In the genomic region with DNA sequence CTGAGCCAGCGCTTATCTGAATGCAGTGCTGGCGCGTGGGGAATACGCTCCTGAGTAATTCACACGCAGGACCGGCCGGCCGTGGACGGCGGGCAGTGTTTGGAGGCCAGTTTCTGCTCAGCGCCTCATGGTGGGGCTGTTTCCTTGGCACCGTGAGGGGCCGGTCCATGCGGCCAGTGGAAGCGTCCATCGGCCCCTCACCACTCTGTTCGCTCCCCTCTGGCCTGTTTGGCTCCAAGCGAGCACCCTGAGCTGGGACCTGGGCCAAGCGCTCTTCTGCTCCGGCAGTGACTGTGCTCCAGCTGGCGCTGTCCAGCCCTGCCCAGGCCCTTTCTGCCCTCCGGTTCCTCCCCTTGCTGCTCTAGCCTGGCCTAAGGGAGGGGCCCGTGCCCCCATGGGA, we compare ENCODE assay signal across 10 cellular contexts. TPM values are rescaled to one million over a fixed set of nuclear protein-coding genes. Genes with fewer than 3 reads are reported as not detected.
DNase-seq lines count a peak whose midpoint lies in the region; ATAC-seq and TF ChIP-seq lines count a peak whose summit lies in the region.
"Had no signal": no experiment of that assay in that cellular context is flagged by ENCODE, and none has a peak within 500 bp of the region (broad histone marks: within the 10 kb centered on the region; RNA-seq: fewer than 3 reads in every experiment).

No MANE protein-coding gene starts in this region.

- peak in 6 of 12 donors; percentile 11 to 42 (median 26) for TF ChIP-seq CTCF in heart left ventricle (IDR thresholded peaks at IDR 0.05)
- TF ChIP-seq CTCF in uterus (IDR thresholded peaks at IDR 0.05) = no peak

- peak; percentile 68 to 87 (median 79) for ATAC-seq in heart left ventricle
- ATAC-seq in HG03571 (IDR thresholded peaks at IDR 0.05; ENCODE audit: unreplicated experiment) = no peak

- peak; percentile 21 for DNase-seq in HCEC 1CT
- peak; percentile 18 for DNase-seq in amniotic epithelial cell (ENCODE audit: low read depth)
- peak in 4 of 5 donors; percentile 53 to 71 (median 60) for DNase-seq in heart left ventricle
- peak; percentile 83 for DNase-seq in putamen (ENCODE audit: low spot score)
- DNase-seq in immature natural killer cell = no peak
- DNase-seq in uterus = no peak
- DNase-seq in NCI-H526 (lab: John Stamatoyannopoulos, UW) = no peak
- DNase-seq: activated CD8-positive, alpha-beta memory T cell treated with anti-CD3 and anti-CD28 coated beads, Interleukin-2, amount 50 U/mL, for 4 hours had no signal

- no peak overlapping the region for H3K27ac ChIP-seq in heart left ventricle
- H3K27ac ChIP-seq in uterus = no peak overlapping the region
- H3K27ac ChIP-seq: SK-N-MC had no signal

- TF ChIP-seq POLR2A in heart left ventricle (IDR thresholded peaks at IDR 0.05) (no peak), uterus (IDR thresholded peaks at IDR 0.05) (no peak)

- no peak overlapping the region for H3K4me3 ChIP-seq in heart left ventricle
- H3K4me3 ChIP-seq in uterus = no peak overlapping the region
- H3K4me3 ChIP-seq: SK-N-MC had no signal

- peaks cover 0 to 2% of the 10 kb centered on the region in 2 donors for H3K4me1 Mint-ChIP-seq in immature natural killer cell

- no peaks in the 10 kb centered on the region for H3K36me3 Mint-ChIP-seq in immature natural killer cell

- WGBS in heart left ventricle, 4 donors = 31 to 45% (median 44%) methylated on average over 4 to 23 of the region's 23 CpGs

- peak overlapping the region in 1 of 6 donors; percentile 40 for H3K27ac Mint-ChIP-seq in immature natural killer cell

- no peak overlapping the region for H3K4me3 Mint-ChIP-seq in immature natural killer cell

- H3K4me1 ChIP-seq in heart left ventricle (peaks cover 0 to 11% (median 5%) of the 10 kb centered on the region in 12 donors), uterus (no peaks in the 10 kb centered on the region)

- peaks cover 0 to 2% (median 0%) of the 10 kb centered on the region in 3 donors for H3K27me3 Mint-ChIP-seq in immature natural killer cell (ENCODE audit: low read depth in 3 of 3)

- intact Hi-C loops in heart left ventricle (cut with DNase I) (no loop called here), uterus (cut with DNase I; ENCODE audit: low total_unique reads) (no loop called here)

- H3K9me3 ChIP-seq in heart left ventricle (no peaks in the 10 kb centered on the region), uterus (no peaks in the 10 kb centered on the region)

- H3K27me3 ChIP-seq in heart left ventricle = peaks cover 4 to 63% (median 28%) of the 10 kb centered on the region in 9 donors
- H3K27me3 ChIP-seq in uterus = no peaks in the 10 kb centered on the region

- H3K36me3 ChIP-seq in heart left ventricle = no peaks in the 10 kb centered on the region
- H3K36me3 ChIP-seq in uterus = no peaks in the 10 kb centered on the region

- H3K9me3 Mint-ChIP-seq in immature natural killer cell = no peaks in the 10 kb centered on the region

RNA-seq across cellular contexts. Expression of a gene that starts 16.3 kb away (rescaled TPM):
- total RNA-seq in heart left ventricle = 1 to 10 TPM in 2 of 9 donors, under 1 TPM in 3, not detected in 4; 0.05 to 1.0 (median 0.36) TPM
- under 1 TPM; 0.04 to 0.08 TPM for polyA plus RNA-seq in heart left ventricle
- polyA plus RNA-seq in immature natural killer cell = 1 to 10 TPM in 2 of 3 donors, not detected in 1; 2.9 to 5.1 TPM
- 1 to 10 TPM in 1 of 4 donors, under 1 TPM in 1, not detected in 2; 0.21 to 3.0 TPM for total RNA-seq in uterus

RNA-seq across cellular contexts. Expression of a gene that starts 47.4 kb away (rescaled TPM):
- total RNA-seq in heart left ventricle (10 to 100 TPM; 17.2 to 26.5 (median 18.9) TPM), uterus (10 to 100 TPM in 3 of 4 donors, under 1 TPM in 1; 0.77 to 23.6 (median 13.2) TPM)
- polyA plus RNA-seq in heart left ventricle (10 to 100 TPM; 14.7 to 18.6 TPM), immature natural killer cell (10 to 100 TPM in 1 of 3 donors, 1 to 10 TPM in 2; 9.1 to 18.2 (median 9.3) TPM)

Comparison
In these comparisons a context has a peak if more than half of its experiments do, and no peak if none do; other contexts are left out.
1. DNase-seq: peak in HCEC 1CT (single experiment), amniotic epithelial cell (single experiment), heart left ventricle (4 of 5) and putamen (single experiment); none in immature natural killer cell (0 of 3), uterus (0 of 2) and NCI-H526 (0 of 2).